9 cellular contexts compared by ENCODE assay signal in the genomic region with DNA sequence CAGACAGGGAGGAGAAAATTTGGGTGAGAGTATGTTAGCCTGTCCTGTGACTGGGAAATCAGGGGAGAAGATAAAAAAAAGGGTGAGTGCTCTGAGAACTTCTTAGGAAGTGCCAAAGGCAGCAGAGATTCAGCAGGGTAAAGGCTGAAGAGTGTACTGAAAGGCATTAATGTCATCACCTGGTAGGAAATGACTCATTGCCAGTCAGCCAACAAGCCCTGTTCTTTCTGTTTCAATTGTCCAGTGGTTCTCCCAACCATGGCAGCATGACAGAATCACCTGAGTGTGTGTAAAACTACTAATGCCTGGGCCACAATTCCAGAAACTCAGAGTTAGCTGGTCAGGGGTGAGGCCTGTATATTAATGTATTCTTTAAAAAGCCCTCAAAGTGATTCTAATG.
DNase-seq lines count a peak whose midpoint lies in the region; ATAC-seq and TF ChIP-seq lines count a peak whose summit lies in the region.
"Had no signal": no experiment of that assay in that cellular context is flagged by ENCODE, and none has a peak within 500 bp of the region (broad histone marks: within the 10 kb centered on the region; RNA-seq: fewer than 3 reads in every experiment).

No MANE protein-coding gene starts in this region.

- DNase-seq in activated T-cell treated with anti-CD3 and anti-CD28 coated beads, Interleukin-2, amount 50 U/mL, for 24 hours: no peak
- DNase-seq in activated T-cell treated with anti-CD3 and anti-CD28 coated beads, Interleukin-2, amount 50 U/mL, for 48 hours: no peak
- no peak for DNase-seq in activated CD8-positive, alpha-beta T cell treated with anti-CD3 and anti-CD28 coated beads for 36 hours
- DNase-seq in stimulated activated effector memory CD8-positive, alpha-beta T cell treated with anti-CD3 and anti-CD28 coated beads, Interleukin-12 subunit alpha, Interleukin-12 subunit beta, amount 100 ng/mL, for 72 hours (ENCODE audit: low spot score in 2 of 2): no peak
- no peak for DNase-seq in CD8-positive, alpha-beta memory T cell
- no peak for DNase-seq in iPS-NIHi7 (ENCODE audit: extremely low spot score)
- DNase-seq in CD4-positive, alpha-beta T cell: no peak

- peaks cover 28% of the 10 kb centered on the region for H3K36me3 Mint-ChIP-seq in activated T-cell treated with anti-CD3 and anti-CD28 coated beads, Interleukin-2, amount 50 U/mL, for 24 hours (ENCODE audit: low read depth)
- H3K36me3 Mint-ChIP-seq in activated CD8-positive, alpha-beta T cell treated with anti-CD3 and anti-CD28 coated beads for 36 hours (ENCODE audit: low read depth): peaks cover 10% of the 10 kb centered on the region
- H3K36me3 Mint-ChIP-seq in stimulated activated effector memory CD8-positive, alpha-beta T cell treated with anti-CD3 and anti-CD28 coated beads, Interleukin-12 subunit alpha, Interleukin-12 subunit beta, amount 100 ng/mL, for 72 hours: peaks cover under 1% of the 10 kb centered on the region
- peaks cover 5 to 16% (median 14%) of the 10 kb centered on the region in 3 donors for H3K36me3 Mint-ChIP-seq in CD8-positive, alpha-beta memory T cell
- peaks cover 25% of the 10 kb centered on the region for H3K36me3 Mint-ChIP-seq in CD4-positive, alpha-beta T cell (ENCODE audit: low read depth)

- POLR2A ChIA-PET in activated CD8-positive, alpha-beta T cell treated with anti-CD3 and anti-CD28 coated beads for 36 hours (lab: Charles Lee): interaction anchor here (1.0 kb wide), 1 partner anchor 16 kb away, joined by 3 read pairs; no protein-coding TSS in a partner anchor
- POLR2A ChIA-PET in CD8-positive, alpha-beta memory T cell (lab: Charles Lee): no interaction called here
- POLR2A ChIA-PET in CD4-positive, alpha-beta T cell (lab: Charles Lee): no interaction called here

- no peak overlapping the region for H3K27ac ChIP-seq in CD8-positive, alpha-beta memory T cell (ENCODE audit: low read depth, low read length)
- no peak overlapping the region for H3K27ac ChIP-seq in CD4-positive, alpha-beta T cell (ENCODE audit: low read depth, low read length)
- H3K27ac ChIP-seq: parathyroid adenoma had no signal

- H3K9me3 ChIP-seq in CD8-positive, alpha-beta memory T cell (ENCODE audit: low read length): no peaks in the 10 kb centered on the region
- no peaks in the 10 kb centered on the region for H3K9me3 ChIP-seq in CD4-positive, alpha-beta T cell (ENCODE audit: control insufficient read depth, low read length)

- peak; percentile 95 for ATAC-seq in HG03039 (IDR thresholded peaks at IDR 0.05; ENCODE audit: unreplicated experiment)
- ATAC-seq in activated CD8-positive, alpha-beta T cell treated with anti-CD3 and anti-CD28 coated beads for 36 hours: peak; percentile 45
- ATAC-seq in stimulated activated effector memory CD8-positive, alpha-beta T cell treated with anti-CD3 and anti-CD28 coated beads, Interleukin-12 subunit alpha, Interleukin-12 subunit beta, amount 100 ng/mL, for 72 hours: peak; percentile 64
- ATAC-seq in CD4-positive, alpha-beta T cell (ENCODE audit: poor library complexity): no peak

- no peaks in the 10 kb centered on the region for H3K9me3 Mint-ChIP-seq in activated T-cell treated with anti-CD3 and anti-CD28 coated beads, Interleukin-2, amount 50 U/mL, for 24 hours
- H3K9me3 Mint-ChIP-seq in activated CD8-positive, alpha-beta T cell treated with anti-CD3 and anti-CD28 coated beads for 36 hours: no peaks in the 10 kb centered on the region
- no peaks in the 10 kb centered on the region for H3K9me3 Mint-ChIP-seq in stimulated activated effector memory CD8-positive, alpha-beta T cell treated with anti-CD3 and anti-CD28 coated beads, Interleukin-12 subunit alpha, Interleukin-12 subunit beta, amount 100 ng/mL, for 72 hours
- peaks cover 0 to 2% (median 0%) of the 10 kb centered on the region in 5 donors for H3K9me3 Mint-ChIP-seq in CD8-positive, alpha-beta memory T cell
- H3K9me3 Mint-ChIP-seq in CD4-positive, alpha-beta T cell: peaks cover 3% of the 10 kb centered on the region

- H3K27ac Mint-ChIP-seq in activated T-cell treated with anti-CD3 and anti-CD28 coated beads, Interleukin-2, amount 50 U/mL, for 24 hours: peak overlapping the region; percentile 16
- peak overlapping the region; percentile 63 for H3K27ac Mint-ChIP-seq in activated CD8-positive, alpha-beta T cell treated with anti-CD3 and anti-CD28 coated beads for 36 hours
- H3K27ac Mint-ChIP-seq in stimulated activated effector memory CD8-positive, alpha-beta T cell treated with anti-CD3 and anti-CD28 coated beads, Interleukin-12 subunit alpha, Interleukin-12 subunit beta, amount 100 ng/mL, for 72 hours: no peak overlapping the region
- H3K27ac Mint-ChIP-seq in CD8-positive, alpha-beta memory T cell: peak overlapping the region in 2 of 8 donors; percentile 1 to 30
- H3K27ac Mint-ChIP-seq in CD4-positive, alpha-beta T cell: no peak overlapping the region

- no peaks in the 10 kb centered on the region for H3K27me3 Mint-ChIP-seq in activated T-cell treated with anti-CD3 and anti-CD28 coated beads, Interleukin-2, amount 50 U/mL, for 24 hours
- H3K27me3 Mint-ChIP-seq in activated CD8-positive, alpha-beta T cell treated with anti-CD3 and anti-CD28 coated beads for 36 hours: no peaks in the 10 kb centered on the region
- no peaks in the 10 kb centered on the region for H3K27me3 Mint-ChIP-seq in CD8-positive, alpha-beta memory T cell
- no peaks in the 10 kb centered on the region for H3K27me3 Mint-ChIP-seq in CD4-positive, alpha-beta T cell

- CTCF ChIA-PET in activated CD8-positive, alpha-beta T cell treated with anti-CD3 and anti-CD28 coated beads for 36 hours (lab: Charles Lee): interaction anchor here (0.6 to 1.1 kb wide), 4 partner anchors 13 to 254 kb away, joined by 3 read pairs; no protein-coding TSS in a partner anchor
- CTCF ChIA-PET in CD8-positive, alpha-beta memory T cell (lab: Charles Lee): no interaction called here
- CTCF ChIA-PET in CD4-positive, alpha-beta T cell (lab: Charles Lee): no interaction called here

- H3K4me3 Mint-ChIP-seq in activated T-cell treated with anti-CD3 and anti-CD28 coated beads, Interleukin-2, amount 50 U/mL, for 24 hours: no peak overlapping the region
- H3K4me3 Mint-ChIP-seq in activated CD8-positive, alpha-beta T cell treated with anti-CD3 and anti-CD28 coated beads for 36 hours: no peak overlapping the region
- H3K4me3 Mint-ChIP-seq in stimulated activated effector memory CD8-positive, alpha-beta T cell treated with anti-CD3 and anti-CD28 coated beads, Interleukin-12 subunit alpha, Interleukin-12 subunit beta, amount 100 ng/mL, for 72 hours: no peak overlapping the region
- no peak overlapping the region for H3K4me3 Mint-ChIP-seq in CD8-positive, alpha-beta memory T cell
- H3K4me3 Mint-ChIP-seq in CD4-positive, alpha-beta T cell: no peak overlapping the region

- peaks cover 8% of the 10 kb centered on the region for H3K4me1 Mint-ChIP-seq in activated T-cell treated with anti-CD3 and anti-CD28 coated beads, Interleukin-2, amount 50 U/mL, for 24 hours (ENCODE audit: low read depth)
- peaks cover 6% of the 10 kb centered on the region for H3K4me1 Mint-ChIP-seq in activated CD8-positive, alpha-beta T cell treated with anti-CD3 and anti-CD28 coated beads for 36 hours (ENCODE audit: low read depth)
- H3K4me1 Mint-ChIP-seq in stimulated activated effector memory CD8-positive, alpha-beta T cell treated with anti-CD3 and anti-CD28 coated beads, Interleukin-12 subunit alpha, Interleukin-12 subunit beta, amount 100 ng/mL, for 72 hours: peaks cover 6% of the 10 kb centered on the region
- H3K4me1 Mint-ChIP-seq in CD8-positive, alpha-beta memory T cell: peaks cover 0 to 3% (median 0%) of the 10 kb centered on the region in 3 donors
- peaks cover 4% of the 10 kb centered on the region for H3K4me1 Mint-ChIP-seq in CD4-positive, alpha-beta T cell (ENCODE audit: low read depth)

- no peak for TF ChIP-seq CTCF in activated CD8-positive, alpha-beta T cell treated with anti-CD3 and anti-CD28 coated beads for 36 hours (IDR thresholded peaks at IDR 0.05)
- no peak for TF ChIP-seq CTCF in CD4-positive, alpha-beta T cell (IDR thresholded peaks at IDR 0.05)

- H3K4me1 ChIP-seq in CD8-positive, alpha-beta memory T cell (ENCODE audit: insufficient read depth, low read length): peaks cover 9% of the 10 kb centered on the region
- H3K4me1 ChIP-seq: parathyroid adenoma had no signal

- intact Hi-C loops in activated CD8-positive, alpha-beta T cell treated with anti-CD3 and anti-CD28 coated beads for 36 hours (cut with micrococcal nuclease): no loop called here
- intact Hi-C loops in CD4-positive, alpha-beta T cell (cut with DNase I, micrococcal nuclease): no loop called here

- H3K4me3 ChIP-seq in CD8-positive, alpha-beta memory T cell (ENCODE audit: low read length): no peak overlapping the region

- no peaks in the 10 kb centered on the region for H3K27me3 ChIP-seq in CD8-positive, alpha-beta memory T cell (ENCODE audit: insufficient read depth, low read length, poor library complexity, severe bottlenecking)
- H3K27me3 ChIP-seq in CD4-positive, alpha-beta T cell (ENCODE audit: control insufficient read depth, insufficient read depth, low read length): no peaks in the 10 kb centered on the region

- no peaks in the 10 kb centered on the region for H3K36me3 ChIP-seq in CD8-positive, alpha-beta memory T cell (ENCODE audit: insufficient read depth, low read length)

Comparison
In these comparisons a context has a peak if more than half of its experiments do, and no peak if none do; other contexts are left out.
1. H3K27ac Mint-ChIP-seq: peak in activated T-cell treated with anti-CD3 and anti-CD28 coated beads, Interleukin-2, amount 50 U/mL, for 24 hours (single experiment) and activated CD8-positive, alpha-beta T cell treated with anti-CD3 and anti-CD28 coated beads for 36 hours (single experiment); none in stimulated activated effector memory CD8-positive, alpha-beta T cell treated with anti-CD3 and anti-CD28 coated beads, Interleukin-12 subunit alpha, Interleukin-12 subunit beta, amount 100 ng/mL, for 72 hours (single experiment) and CD4-positive, alpha-beta T cell (single experiment).